In genomic region chr10:27998954-27999275, GRCh38 we compare ENCODE assay signal across 9 cellular contexts. TPM values are rescaled to one million over a fixed set of nuclear protein-coding genes. Genes with fewer than 3 reads are reported as not detected.
DNase-seq lines count a peak whose midpoint lies in the region; ATAC-seq, FAIRE-seq and TF ChIP-seq lines count a peak whose summit lies in the region.
"Had no signal": no experiment of that assay in that cellular context is flagged by ENCODE, and none has a peak within 500 bp of the region (broad histone marks: within the 10 kb centered on the region; RNA-seq: fewer than 3 reads in every experiment).

ODAD2 (minus strand) TSS chr10:27999079; CDS start chr10:27995142, 3,937 bp downstream.

- peak within 1 kb of the TSS; percentile 96 for H2AFZ ChIP-seq in IMR-90 (replicated peaks; ENCODE audit: low read length, poor library complexity)

- H3K4ac ChIP-seq in IMR-90 (ENCODE audit: low read depth, low read length): peak within 1 kb of the TSS; percentile 69

- peak within 1 kb of the TSS; percentile 43 for H3K56ac ChIP-seq in IMR-90 (ENCODE audit: extremely low read depth, insufficient read depth, low read length)

- no peaks in the 10 kb centered on the region for H3K27me3 ChIP-seq in IMR-90 (ENCODE audit: control insufficient read depth, insufficient read depth, low read length)
- H3K27me3 ChIP-seq in naive thymus-derived CD4-positive, alpha-beta T cell (ENCODE audit: control insufficient read depth in 2 of 2, insufficient read depth in 2 of 2, low read length in 2 of 2): no peaks in the 10 kb centered on the region

- peak within 1 kb of the TSS; percentile 64 to 75 for H4K8ac ChIP-seq in IMR-90 (ENCODE audit: low read depth in 2 of 2, low read length in 2 of 2)

- DNase-seq in A549 (ENCODE audit: low read depth in 1 of 2, low spot score in 1 of 2) (no peak), IMR-90 (no peak), coronary artery (ENCODE audit: low spot score) (no peak), GM13976 (ENCODE audit: low spot score) (no peak), NCI-H2196 (lab: John Stamatoyannopoulos, UW; ENCODE audit: unreplicated experiment) (no peak), Kasumi-1 (lab: John Stamatoyannopoulos, UW) (no peak)
- peak in 4 of 9 donors; percentile 2 to 23 (median 8) for DNase-seq in naive thymus-derived CD4-positive, alpha-beta T cell

- H3K27ac Mint-ChIP-seq in naive thymus-derived CD4-positive, alpha-beta T cell: peak within 1 kb of the TSS in 3 of 9 donors; percentile 7 to 93 (median 79)

- H3K9me3 Mint-ChIP-seq in naive thymus-derived CD4-positive, alpha-beta T cell: peaks cover 0 to 3% (median 0%) of the 10 kb centered on the region in 11 donors

- peak within 1 kb of the TSS; percentile 68 for H3K23ac ChIP-seq in IMR-90 (ENCODE audit: low read depth, low read length)

- H3K4me3 ChIP-seq in A549 (peak within 1 kb of the TSS; percentile 61), IMR-90 (ENCODE audit: insufficient read depth, low read depth, low read length) (peak within 1 kb of the TSS; percentile 83), coronary artery (peak within 1 kb of the TSS; percentile 88)
- H3K4me3 ChIP-seq in naive thymus-derived CD4-positive, alpha-beta T cell (ENCODE audit: low read length): peak within 1 kb of the TSS; percentile 53

- peak within 1 kb of the TSS; percentile 59; the same call in 1 of the 3 replicates for H2BK15ac ChIP-seq in IMR-90 (ENCODE audit: low read depth, low read length)

- H4K5ac ChIP-seq in IMR-90 (ENCODE audit: low read depth, low read length): peak within 1 kb of the TSS; percentile 62

- H2AK9ac ChIP-seq in IMR-90 (replicated peaks; ENCODE audit: low read depth, low read length, poor library complexity): peak within 1 kb of the TSS; percentile 33

- peak within 1 kb of the TSS; percentile 66 for H3K9ac ChIP-seq in IMR-90 (ENCODE audit: low read depth, low read length)

- H4K20me1 ChIP-seq in IMR-90 (ENCODE audit: insufficient read depth, low read length): no peaks in the 10 kb centered on the region

- peak within 1 kb of the TSS; percentile 58 for H3K14ac ChIP-seq in IMR-90 (replicated peaks; ENCODE audit: low read depth, low read length)

- no peak for TF ChIP-seq EP300 in A549 (IDR thresholded peaks at IDR 0.05)

- ATAC-seq in A549 (no peak), IMR-90 (ENCODE audit: low read depth) (no peak), GM21515 (IDR thresholded peaks at IDR 0.05; ENCODE audit: unreplicated experiment) (no peak)
- no peak for ATAC-seq in naive thymus-derived CD4-positive, alpha-beta T cell

- peak within 1 kb of the TSS; percentile 74 for H4K91ac ChIP-seq in IMR-90 (ENCODE audit: insufficient read depth, low read depth, low read length)

- dilution Hi-C loops in IMR-90 (cut with HindIII; ENCODE audit: low sequenced_read_pairs, unreplicated experiment): no loop called here

- peak within 1 kb of the TSS; percentile 95 for H3K4me2 ChIP-seq in A549
- peak within 1 kb of the TSS; percentile 92 for H3K4me2 ChIP-seq in IMR-90 (ENCODE audit: low read depth, low read length)

- intact Hi-C loops in IMR-90 (cut with micrococcal nuclease): loop anchor here (5.0 kb wide), 4 partner anchors 48 to 252 kb away; partner anchors contain the start of gene MKX
- intact Hi-C loops in naive thymus-derived CD4-positive, alpha-beta T cell (cut with micrococcal nuclease): loop anchor here in 1 of 2 donors (1.0 kb wide), 1 partner anchor 41 kb away; no protein-coding TSS in a partner anchor

- no peak within 1 kb of the TSS for H2AK5ac ChIP-seq in IMR-90 (ENCODE audit: low read depth, low read length)

- 18% methylated on average over 24 of the region's 30 CpGs for WGBS in A549 (ENCODE audit: missing lambda C conversion rate)
- WGBS in IMR-90 (ENCODE audit: extremely low coverage in 2 of 2, insufficient read length in 1 of 2), 2 experiments: 0% methylated on average over 6 of the region's 30 CpGs; no CpG with 5 or more reads in 1 of the 2 experiments

- H3K9me1 ChIP-seq in IMR-90 (ENCODE audit: insufficient read depth, low read length): no peaks in the 10 kb centered on the region

- CTCF ChIA-PET in A549 (lab: Yijun Ruan, JAX): no interaction called here
- CTCF ChIA-PET in IMR-90 (lab: Yijun Ruan, JAX): no interaction called here
- CTCF ChIA-PET in naive thymus-derived CD4-positive, alpha-beta T cell (lab: Charles Lee): no interaction called here

- no peak for TF ChIP-seq POLR2A in A549 (IDR thresholded peaks at IDR 0.05; ENCODE audit: low read length)
- no peak for TF ChIP-seq POLR2A in IMR-90 (IDR thresholded peaks at IDR 0.05; ENCODE audit: low read depth, low read length)

- FAIRE-seq in A549 (lab: Jason Lieb, UNC): no peak

- POLR2A ChIA-PET in A549 (lab: Yijun Ruan, JAX) (no interaction called here), IMR-90 (lab: Charles Lee; ENCODE audit: unreplicated experiment) (no interaction called here)
- POLR2A ChIA-PET in naive thymus-derived CD4-positive, alpha-beta T cell (lab: Charles Lee): no interaction called here

- peak within 1 kb of the TSS in 1 of 2 experiments; percentile 76; a peak in 3 of 6 replicates for H3K27ac ChIP-seq in A549
- peak within 1 kb of the TSS; percentile 67 for H3K27ac ChIP-seq in IMR-90 (ENCODE audit: insufficient read depth, low read length)
- peak within 1 kb of the TSS; percentile 26 to 61 for H3K27ac ChIP-seq in coronary artery
- no peak within 1 kb of the TSS for H3K27ac ChIP-seq in naive thymus-derived CD4-positive, alpha-beta T cell (ENCODE audit: low read depth, low read length)

- H3K79me1 ChIP-seq in IMR-90 (ENCODE audit: low read depth in 1 of 2, low read length in 2 of 2): no peaks in the 10 kb centered on the region

- H3K4me1 ChIP-seq in A549 (no peaks in the 10 kb centered on the region), IMR-90 (ENCODE audit: control insufficient read depth, insufficient read depth, low read length) (peaks cover 1% of the 10 kb centered on the region; the same call in 1 of the 2 replicates)
- peaks cover 0 to 6% of the 10 kb centered on the region in 2 donors for H3K4me1 ChIP-seq in naive thymus-derived CD4-positive, alpha-beta T cell (ENCODE audit: control insufficient read depth in 2 of 2, insufficient read depth in 2 of 2, low read length in 2 of 2)

- in situ Hi-C loops in IMR-90 (cut with MboI; ENCODE audit: low sequenced_read_pairs) (no loop called here), GM13976 (cut with MboI; ENCODE audit: low sequenced_read_pairs, unreplicated experiment) (no loop called here)

- no peaks in the 10 kb centered on the region for H3K36me3 ChIP-seq in IMR-90 (ENCODE audit: control insufficient read depth, insufficient read depth, low read length)
- H3K36me3 ChIP-seq in naive thymus-derived CD4-positive, alpha-beta T cell (ENCODE audit: control insufficient read depth in 2 of 3, insufficient read depth in 3 of 3, low read length in 3 of 3): no peaks in the 10 kb centered on the region

- TF ChIP-seq RAD21 in A549 (conservative IDR thresholded peaks at IDR 0.05 in 1 of 2, IDR thresholded peaks at IDR 0.05 in 1 of 2): no peak
- TF ChIP-seq RAD21 in IMR-90 (IDR thresholded peaks at IDR 0.05; ENCODE audit: low read length): no peak

- H3K9me3 ChIP-seq in A549 (no peaks in the 10 kb centered on the region), IMR-90 (ENCODE audit: control insufficient read depth, insufficient read depth, low read length) (no peaks in the 10 kb centered on the region)
- no peaks in the 10 kb centered on the region for H3K9me3 ChIP-seq in naive thymus-derived CD4-positive, alpha-beta T cell (ENCODE audit: control insufficient read depth in 2 of 3, low read length in 3 of 3)

- peak within 1 kb of the TSS; percentile 57; the same call in 1 of the 2 replicates for H2BK20ac ChIP-seq in IMR-90 (ENCODE audit: low read depth, low read length)

- peak within 1 kb of the TSS; percentile 77 to 96 (median 90) for H3K4me3 Mint-ChIP-seq in naive thymus-derived CD4-positive, alpha-beta T cell

- peak within 1 kb of the TSS; percentile 17 for H3K18ac ChIP-seq in IMR-90 (ENCODE audit: low read depth, low read length)

- BruUV-seq in IMR-90 (replicated peaks; lab: Mats Ljungman, UMichigan): no TSS peak

- TF ChIP-seq CTCF in A549 (IDR thresholded peaks at IDR 0.05) (no peak), IMR-90 (conservative IDR thresholded peaks at IDR 0.05; ENCODE audit: low read depth, low read length) (no peak), coronary artery (IDR thresholded peaks at IDR 0.05) (no peak), GM13976 (IDR thresholded peaks at IDR 0.05; ENCODE audit: borderline replicate concordance, control extremely low read depth, extremely low read depth, insufficient read depth, missing control alignments) (no peak)

- peaks cover 0 to 20% (median 14%) of the 10 kb centered on the region in 7 donors for H3K4me1 Mint-ChIP-seq in naive thymus-derived CD4-positive, alpha-beta T cell

- peak within 1 kb of the TSS; percentile 75 for H2BK120ac ChIP-seq in IMR-90 (ENCODE audit: low read depth, low read length)

- H3K36me3 Mint-ChIP-seq in naive thymus-derived CD4-positive, alpha-beta T cell: no peaks in the 10 kb centered on the region

- peak within 1 kb of the TSS; percentile 29 for H2BK5ac ChIP-seq in IMR-90 (ENCODE audit: low read depth, low read length, poor library complexity, severe bottlenecking)

- peaks cover 53 to 71% (median 62%) of the 10 kb centered on the region in 5 donors for H3K27me3 Mint-ChIP-seq in naive thymus-derived CD4-positive, alpha-beta T cell

TF ChIP-seq in IMR-90, 13 proteins besides CTCF, POLR2A, EP300 and RAD21 (continues in another document):
- TF ChIP-seq CEBPB (IDR thresholded peaks at IDR 0.05; ENCODE audit: low read depth, low read length) (no peak), RCOR1 (IDR thresholded peaks at IDR 0.05; ENCODE audit: insufficient replicate concordance, low read length) (no peak), RFX5 (IDR thresholded peaks at IDR 0.05; ENCODE audit: low read depth, low read length) (no peak), NFE2L2 (IDR thresholded peaks at IDR 0.05; ENCODE audit: low read depth, low read length) (no peak), BHLHE40 (IDR thresholded peaks at IDR 0.05; ENCODE audit: low read depth, low read length) (no peak)

RNA-seq across cellular contexts. Expression of gene ODAD2, which starts in this region (rescaled TPM):
- polyA plus RNA-seq in A549 (2011; rRNA removed) (not detected in 2 replicates), A549 (2017; fragmentation: RNase III; extraction: RNeasy Plus Mini Kit Qiagen cat#74134 plus additional on column Dnase treatment) (0.08 TPM in 1 of 3 replicates, not detected in the others), IMR-90 (2012; rRNA removed) (0.42 and 0.53 TPM in 2 replicates)
- 0.01 TPM in 1 of 2 replicates, not detected in the other for polyA plus RNA-seq in A549 (2012; cell fraction: cytosol; rRNA removed)
- polyA plus RNA-seq in A549 (2012; cell fraction: nucleus; rRNA removed): 0.05 TPM in 1 of 2 replicates, not detected in the other
- polyA minus RNA-seq in A549 (2011; rRNA and poly(A)+ RNA removed): not detected in 2 replicates
- total RNA-seq in IMR-90 (2012; rRNA removed): 0.72 and 1.1 TPM in 2 replicates
- polyA plus RNA-seq in IMR-90 (2012; cell fraction: cytosol; rRNA removed): 0.08 and 0.13 TPM in 2 replicates
- 0.05 and 0.60 TPM in 2 replicates for polyA plus RNA-seq in IMR-90 (2012; cell fraction: nucleus; rRNA removed; ENCODE audit: low replicate concordance)
- total RNA-seq in naive thymus-derived CD4-positive, alpha-beta T cell: under 1 TPM in 2 of 5 experiments, not detected in 3; 0.27 to 0.70 TPM
- not detected for polyA plus RNA-seq in naive thymus-derived CD4-positive, alpha-beta T cell
- total RNA-seq: HT-29 had no signal
